In genomic region chr9:128097156-128098016, GRCh38 we compare ENCODE assay signal across 9 cellular contexts. TPM values are rescaled to one million over a fixed set of nuclear protein-coding genes. Genes with fewer than 3 reads are reported as not detected.
DNase-seq lines count a peak whose midpoint lies in the region; ATAC-seq and TF ChIP-seq lines count a peak whose summit lies in the region.
"Had no signal": no experiment of that assay in that cellular context is flagged by ENCODE, and none has a peak within 500 bp of the region (broad histone marks: within the 10 kb centered on the region; RNA-seq: fewer than 3 reads in every experiment).

No MANE protein-coding gene starts in this region.

- no peak for TF ChIP-seq EP300 in tibial nerve (IDR thresholded peaks at IDR 0.05)

- H3K9me3 ChIP-seq in mammary epithelial cell (replicated peaks; ENCODE audit: insufficient read depth, low read length) (no peaks in the 10 kb centered on the region), mucosa of stomach (ENCODE audit: control insufficient read depth, low read length) (no peaks in the 10 kb centered on the region), tibial nerve (no peaks in the 10 kb centered on the region)

- WGBS in mammary epithelial cell (ENCODE audit: low coverage, missing lambda C conversion rate) = 89% methylated on average over 21 of the region's 21 CpGs
- WGBS in tibial nerve, 2 donors = 75 to 77% methylated on average over 21 of the region's 21 CpGs

- no peaks in the 10 kb centered on the region for H4K20me1 ChIP-seq in mammary epithelial cell (ENCODE audit: insufficient read depth, low read length)

- peak; percentile 21 for DNase-seq in activated naive CD4-positive, alpha-beta T cell treated with Interleukin-2 at 50 U/mL for 16 hours
- no peak for DNase-seq in activated naive CD4-positive, alpha-beta T cell treated with anti-CD3 and anti-CD28 coated beads, Interleukin-2, amount 50 U/mL, for 16 hours
- DNase-seq in mammary epithelial cell (no peak), tibial nerve (ENCODE audit: low spot score in 2 of 2) (no peak), NCI-H526 treated with DMSO at 0.1 percent for 48 hours (lab: John Stamatoyannopoulos, UW) (no peak), erythroblast (lab: John Stamatoyannopoulos, UW) (no peak)

- CTCF ChIA-PET in mammary epithelial cell (lab: Charles Lee; ENCODE audit: low non-redundant PET) = no interaction called here

- intact Hi-C loops in mammary epithelial cell (cut with micrococcal nuclease) = loop anchor here (1.0 kb wide), 1 partner anchor 29 kb away; the partner anchor contains the start of gene SLC25A25

- no peak for ATAC-seq in HG03139 (IDR thresholded peaks at IDR 0.05; ENCODE audit: unreplicated experiment)

- dilution Hi-C loops in mammary epithelial cell (cut with HindIII; ENCODE audit: low sequenced_read_pairs) = no loop called here

- H3K79me2 ChIP-seq in mammary epithelial cell (ENCODE audit: insufficient read depth, low read length) = peaks cover 63% of the 10 kb centered on the region

- H3K4me3 ChIP-seq in mammary epithelial cell (replicated peaks in 1 of 3; ENCODE audit: insufficient read depth in 1 of 3, low read depth in 2 of 3, low read length in 3 of 3) (no peak overlapping the region), mucosa of stomach (ENCODE audit: low read length) (no peak overlapping the region), tibial nerve (peak overlapping the region in 2 of 4 donors; percentile 41 to 52)

- H3K4me2 ChIP-seq in mammary epithelial cell (ENCODE audit: insufficient read depth, low read depth, low read length) = no peak overlapping the region

- H2AFZ ChIP-seq in mammary epithelial cell (ENCODE audit: low read depth, low read length) = peak overlapping the region; percentile 60

- peak overlapping the region; percentile 74 for H3K9ac ChIP-seq in mammary epithelial cell (ENCODE audit: insufficient read depth, low read length)
- peak overlapping the region; percentile 80 for H3K9ac ChIP-seq in mucosa of stomach (ENCODE audit: low read length)

- TF ChIP-seq POLR2A in tibial nerve (IDR thresholded peaks at IDR 0.05) (no peak), erythroblast (IDR thresholded peaks at IDR 0.05; ENCODE audit: low read length) (no peak)

- in situ Hi-C loops in mammary epithelial cell (cut with MboI; ENCODE audit: low sequenced_read_pairs in 2 of 2) = no loop called here

- BruUV-seq in mammary epithelial cell (replicated peaks; lab: Mats Ljungman, UMichigan) = no TSS peak

- TF ChIP-seq CTCF in mammary epithelial cell (conservative IDR thresholded peaks at IDR 0.05 in 1 of 2, IDR thresholded peaks at IDR 0.05 in 1 of 2; ENCODE audit: extremely low read depth in 1 of 2, insufficient read depth in 1 of 2, low read depth in 1 of 2, low read length in 2 of 2) = no peak
- TF ChIP-seq CTCF in tibial nerve (IDR thresholded peaks at IDR 0.05) = no peak

- H3K27ac ChIP-seq in mammary epithelial cell (ENCODE audit: insufficient read depth, low read depth, low read length) (peak overlapping the region; percentile 91), tibial nerve (peak overlapping the region; percentile 83 to 99 (median 92))

- H3K36me3 ChIP-seq in mammary epithelial cell (ENCODE audit: insufficient read depth, low read length) = peaks cover 6% of the 10 kb centered on the region
- H3K36me3 ChIP-seq in mucosa of stomach (ENCODE audit: control insufficient read depth, insufficient read depth, low read length) = peaks cover 1% of the 10 kb centered on the region
- peaks cover 0 to 15% (median 6%) of the 10 kb centered on the region in 3 donors for H3K36me3 ChIP-seq in tibial nerve

- H3K27me3 ChIP-seq in mammary epithelial cell (ENCODE audit: insufficient read depth, low read length) (no peaks in the 10 kb centered on the region), mucosa of stomach (ENCODE audit: control insufficient read depth, insufficient read depth, low read length) (no peaks in the 10 kb centered on the region), tibial nerve (no peaks in the 10 kb centered on the region)

- peaks cover 46% of the 10 kb centered on the region for H3K4me1 ChIP-seq in mammary epithelial cell (ENCODE audit: insufficient read depth, low read length)
- peaks cover 70% of the 10 kb centered on the region for H3K4me1 ChIP-seq in mucosa of stomach (ENCODE audit: control insufficient read depth, insufficient read depth, low read length)
- peaks cover 0 to 87% (median 66%) of the 10 kb centered on the region in 4 donors for H3K4me1 ChIP-seq in tibial nerve

RNA-seq across cellular contexts. Expression of gene SLC25A25, which starts 29.4 kb away (rescaled TPM):
- total RNA-seq in mammary epithelial cell (10 to 100 TPM; 10.8 to 12.8 TPM), tibial nerve (10 to 100 TPM; 23.4 to 29.7 (median 27.2) TPM)
- 5.0 TPM for polyA plus RNA-seq in mammary epithelial cell
- 13.0 TPM for polyA minus RNA-seq in mammary epithelial cell

RNA-seq across cellular contexts. Expression of gene PTGES2, which starts 30.1 kb away (rescaled TPM):
- total RNA-seq in mammary epithelial cell = 10 to 100 TPM; 39.7 to 70.1 TPM
- polyA plus RNA-seq in mammary epithelial cell = 78.2 TPM
- polyA minus RNA-seq in mammary epithelial cell = 30.4 TPM
- 100 to 1,000 TPM in 1 of 4 donors, 10 to 100 TPM in 3; 68.9 to 180 (median 74.7) TPM for total RNA-seq in tibial nerve

RNA-seq across cellular contexts. Expression of gene NAIF1, which starts 30.3 kb away (rescaled TPM):
- total RNA-seq in mammary epithelial cell (1 to 10 TPM; 6.8 to 9.3 TPM), tibial nerve (10 to 100 TPM in 1 of 4 donors, 1 to 10 TPM in 3; 5.4 to 11.2 (median 8.1) TPM)
- 7.6 TPM for polyA plus RNA-seq in mammary epithelial cell
- 5.1 TPM for polyA minus RNA-seq in mammary epithelial cell

RNA-seq across cellular contexts. Expression of gene LCN2, which starts 51.9 kb away (rescaled TPM):
- total RNA-seq in mammary epithelial cell = 10 to 100 TPM in 1 of 2 donors, 1 to 10 TPM in 1; 6.5 to 20.0 TPM
- 2.1 TPM for polyA plus RNA-seq in mammary epithelial cell
- 9.1 TPM for polyA minus RNA-seq in mammary epithelial cell
- not detected for total RNA-seq in tibial nerve
- total RNA-seq: NCI-H460 had no signal
